Comparison of ENCODE assay signal across 9 cellular contexts in the genomic region with DNA sequence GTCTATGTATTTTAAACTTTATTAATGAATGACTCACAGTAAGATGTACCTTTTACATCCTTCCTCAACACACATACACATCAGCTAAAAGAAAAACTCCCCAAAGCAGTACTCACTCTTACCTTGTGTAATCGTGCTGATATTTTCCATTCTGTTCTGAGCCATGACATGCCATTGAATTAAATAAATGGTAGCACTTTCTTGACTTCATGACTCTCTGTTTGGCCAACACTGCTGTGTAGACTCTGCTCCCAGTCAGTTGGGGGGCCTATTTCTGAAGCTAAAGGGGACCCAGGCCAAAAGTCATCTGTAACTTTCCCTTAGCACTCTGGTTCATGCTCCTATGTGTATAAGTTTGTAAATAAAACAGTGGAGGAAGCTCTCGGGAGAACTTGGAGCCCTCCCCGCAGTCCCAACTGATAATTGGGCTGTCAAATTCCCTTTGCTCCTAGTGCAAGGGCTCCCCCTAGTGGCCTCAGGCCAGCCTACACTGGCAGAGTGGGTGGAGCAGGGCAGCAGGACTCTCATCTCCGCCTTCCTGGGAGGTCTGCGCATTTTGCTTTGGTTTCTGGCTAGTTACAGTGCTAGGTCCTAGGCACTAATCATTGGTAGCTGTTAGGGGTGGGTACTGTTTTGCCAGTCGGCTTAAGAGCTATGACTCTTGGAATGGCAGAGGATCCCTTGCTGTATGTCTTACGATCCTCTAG. TPM values are rescaled to one million over a fixed set of nuclear protein-coding genes. Genes with fewer than 3 reads are reported as not detected.
DNase-seq lines count a peak whose midpoint lies in the region; ATAC-seq and TF ChIP-seq lines count a peak whose summit lies in the region.
"Had no signal": no experiment of that assay in that cellular context is flagged by ENCODE, and none has a peak within 500 bp of the region (broad histone marks: within the 10 kb centered on the region; RNA-seq: fewer than 3 reads in every experiment).

No MANE protein-coding gene starts in this region.

- no peak overlapping the region for H3K4me3 ChIP-seq in HAP-1
- no peak overlapping the region for H3K4me3 ChIP-seq in SK-N-MC

- H3K27ac ChIP-seq in SK-N-MC: no peak overlapping the region

- H3K36me3 ChIP-seq in HAP-1 (replicated peaks): no peaks in the 10 kb centered on the region
- no peaks in the 10 kb centered on the region for H3K36me3 ChIP-seq in SK-N-MC (ENCODE audit: insufficient read depth, low read length)

- in situ Hi-C loops in HAP-1 (cut with MboI; ENCODE audit: low sequenced_read_pairs): no loop called here

- peaks cover 25% of the 10 kb centered on the region; the same call in 1 of the 2 replicates for H3K27me3 ChIP-seq in HAP-1 (ENCODE audit: low read depth)

- H3K27me3 Mint-ChIP-seq in progenitor cell of endocrine pancreas: no peaks in the 10 kb centered on the region

- H3K9me3 ChIP-seq in HAP-1 (no peaks in the 10 kb centered on the region), SK-N-MC (ENCODE audit: low read depth, low read length) (no peaks in the 10 kb centered on the region)

- H3K9ac ChIP-seq in SK-N-MC (ENCODE audit: insufficient read length): no peak overlapping the region

- H3K4me3 Mint-ChIP-seq in progenitor cell of endocrine pancreas (ENCODE audit: low read depth): peak overlapping the region; percentile 42

- H3K27ac Mint-ChIP-seq in activated naive CD4-positive, alpha-beta T cell treated with anti-CD3 and anti-CD28 coated beads, Interleukin-2, amount 50 U/mL, for 72 hours: no peak overlapping the region
- H3K27ac Mint-ChIP-seq in progenitor cell of endocrine pancreas: peak overlapping the region; percentile 76

- no peaks in the 10 kb centered on the region for H3K9me3 Mint-ChIP-seq in activated naive CD4-positive, alpha-beta T cell treated with anti-CD3 and anti-CD28 coated beads, Interleukin-2, amount 50 U/mL, for 72 hours
- H3K9me3 Mint-ChIP-seq in progenitor cell of endocrine pancreas (ENCODE audit: low read depth): no peaks in the 10 kb centered on the region

- H3K4me1 Mint-ChIP-seq in progenitor cell of endocrine pancreas (ENCODE audit: low read depth): peaks cover 41% of the 10 kb centered on the region

- ATAC-seq in activated naive CD4-positive, alpha-beta T cell treated with anti-CD3 and anti-CD28 coated beads, Interleukin-2, amount 50 U/mL, for 72 hours: peak; percentile 61 to 79
- ATAC-seq in Right ventricle myocardium superior (ENCODE audit: poor library complexity): peak; percentile 68

- TF ChIP-seq CTCF in GM10266 (IDR thresholded peaks at IDR 0.05; ENCODE audit: control insufficient read depth, insufficient read depth, low read depth, missing control alignments) (peak; percentile 95), progenitor cell of endocrine pancreas (IDR thresholded peaks at IDR 0.05; ENCODE audit: unreplicated experiment) (peak; percentile 99)

- no peaks in the 10 kb centered on the region for H3K4me1 ChIP-seq in HAP-1

- no peaks in the 10 kb centered on the region for H3K36me3 Mint-ChIP-seq in activated naive CD4-positive, alpha-beta T cell treated with anti-CD3 and anti-CD28 coated beads, Interleukin-2, amount 50 U/mL, for 72 hours
- no peaks in the 10 kb centered on the region for H3K36me3 Mint-ChIP-seq in progenitor cell of endocrine pancreas (ENCODE audit: insufficient read depth)

- DNase-seq in GM10266 (ENCODE audit: extremely low spot score) (peak; percentile 73), HAP-1 (ENCODE audit: low spot score in 2 of 2) (peak; percentile 51 to 89), LoVo (ENCODE audit: low spot score) (peak; percentile 59), SK-N-MC (ENCODE audit: low read depth, low spot score) (peak; percentile 22), Right ventricle myocardium superior (peak; percentile 89), progenitor cell of endocrine pancreas (ENCODE audit: low spot score, unreplicated experiment) (peak; percentile 86), GF-D8 (lab: John Stamatoyannopoulos, UW) (no peak)
- DNase-seq in activated naive CD4-positive, alpha-beta T cell treated with anti-CD3 and anti-CD28 coated beads, Interleukin-2, amount 50 U/mL, for 72 hours (ENCODE audit: low spot score in 2 of 2): peak; percentile 57 to 83

- intact Hi-C loops in Right ventricle myocardium superior (cut with DNase I): no loop called here

RNA-seq across cellular contexts. Expression of gene FYB2, which starts 1.7 kb away (rescaled TPM):
- total RNA-seq in activated naive CD4-positive, alpha-beta T cell treated with anti-CD3 and anti-CD28 coated beads, Interleukin-2, amount 50 U/mL, for 72 hours: not detected
- 14.3 TPM for total RNA-seq in Right ventricle myocardium superior
- total RNA-seq in progenitor cell of endocrine pancreas: 7.6 and 9.6 TPM in 2 replicates
- total RNA-seq: pulmonary artery endothelial cell had no signal

RNA-seq across cellular contexts. Expression of gene C8A, which starts 33.7 kb away (rescaled TPM):
- not detected for total RNA-seq in activated naive CD4-positive, alpha-beta T cell treated with anti-CD3 and anti-CD28 coated beads, Interleukin-2, amount 50 U/mL, for 72 hours
- total RNA-seq in Right ventricle myocardium superior: not detected
- total RNA-seq in progenitor cell of endocrine pancreas: 0.77 and 0.98 TPM in 2 replicates
- total RNA-seq: pulmonary artery endothelial cell had no signal
